In genomic region chr4:127881565-127881869, GRCh38 we compare ENCODE assay signal across 8 cellular contexts. TPM values are rescaled to one million over a fixed set of nuclear protein-coding genes. Genes with fewer than 3 reads are reported as not detected.
DNase-seq lines count a peak whose midpoint lies in the region; ATAC-seq, FAIRE-seq and TF ChIP-seq lines count a peak whose summit lies in the region.

No MANE protein-coding gene starts in this region.

- TF ChIP-seq CTCF in HepG2 (CRISPR knock-in tag; IDR thresholded peaks at IDR 0.05) (peak; percentile 72), upper lobe of left lung (IDR thresholded peaks at IDR 0.05) (no peak)

- H3K4me3 ChIP-seq in HepG2 (replicated peaks in 1 of 3; ENCODE audit: insufficient read depth in 1 of 3, low read depth in 2 of 3, low read length in 3 of 3) (peak overlapping the region; percentile 75 to 92 (median 90)), upper lobe of left lung (peak overlapping the region; percentile 73 to 89 (median 81))

- no peaks in the 10 kb centered on the region for H3K9me3 Mint-ChIP-seq in activated CD4-positive, alpha-beta T cell treated with anti-CD3 and anti-CD28 coated beads, Interleukin-2, amount 10 ng/mL, durations not matched to agents 7 days and 5 days
- H3K9me3 Mint-ChIP-seq in activated naive CD4-positive, alpha-beta T cell treated with anti-CD3 and anti-CD28 coated beads, Interleukin-2, amount 50 U/mL, for 72 hours = no peaks in the 10 kb centered on the region

- intact Hi-C loops in HepG2 (cut with micrococcal nuclease; ENCODE audit: unreplicated experiment) = loop anchor here (1.0 to 10.0 kb wide), 3 partner anchors 83 to 184 kb away; partner anchors contain the start of genes ABHD18, HSPA4L and MFSD8

- TF ChIP-seq RAD21 in HepG2 (CRISPR knock-in tag; IDR thresholded peaks at IDR 0.05) = no peak

- H3K27ac Mint-ChIP-seq in activated CD4-positive, alpha-beta T cell treated with anti-CD3 and anti-CD28 coated beads, Interleukin-2, amount 10 ng/mL, durations not matched to agents 7 days and 5 days = peak overlapping the region; percentile 95
- peak overlapping the region; percentile 96 to 99 for H3K27ac Mint-ChIP-seq in activated naive CD4-positive, alpha-beta T cell treated with anti-CD3 and anti-CD28 coated beads, Interleukin-2, amount 50 U/mL, for 72 hours

- no peaks in the 10 kb centered on the region for H3K27me3 Mint-ChIP-seq in activated CD4-positive, alpha-beta T cell treated with anti-CD3 and anti-CD28 coated beads, Interleukin-2, amount 10 ng/mL, durations not matched to agents 7 days and 5 days

- peaks cover 39% of the 10 kb centered on the region for H3K36me3 Mint-ChIP-seq in activated CD4-positive, alpha-beta T cell treated with anti-CD3 and anti-CD28 coated beads, Interleukin-2, amount 10 ng/mL, durations not matched to agents 7 days and 5 days (ENCODE audit: low read depth)
- H3K36me3 Mint-ChIP-seq in activated naive CD4-positive, alpha-beta T cell treated with anti-CD3 and anti-CD28 coated beads, Interleukin-2, amount 50 U/mL, for 72 hours = peaks cover 28 to 36% of the 10 kb centered on the region in 2 donors

- 4% methylated on average over 6 of the region's 7 CpGs for WGBS in HepG2 (ENCODE audit: low lambda C conversion rate)
- WGBS in upper lobe of left lung, 2 donors = 1% methylated on average over 7 of the region's 7 CpGs

- no peaks in the 10 kb centered on the region for H3K9me3 ChIP-seq in HepG2 (ENCODE audit: low read length)
- H3K9me3 ChIP-seq in upper lobe of left lung = no peaks in the 10 kb centered on the region

- peaks cover 22% of the 10 kb centered on the region for H3K4me1 ChIP-seq in HepG2 (ENCODE audit: insufficient read depth, low read length)
- peaks cover 8 to 13% (median 10%) of the 10 kb centered on the region in 4 donors for H3K4me1 ChIP-seq in upper lobe of left lung

- H3K4me1 Mint-ChIP-seq in activated CD4-positive, alpha-beta T cell treated with anti-CD3 and anti-CD28 coated beads, Interleukin-2, amount 10 ng/mL, durations not matched to agents 7 days and 5 days = peaks cover 54% of the 10 kb centered on the region

- TF ChIP-seq POLR2A in HepG2 (IDR thresholded peaks at IDR 0.05; ENCODE audit: insufficient read depth in 1 of 2, low read depth in 2 of 2, low read length in 2 of 2) (peak; percentile 30 to 54; a peak in 2 of 4 replicates), upper lobe of left lung (IDR thresholded peaks at IDR 0.05) (no peak)

- H3K27ac ChIP-seq in HepG2 (ENCODE audit: extremely low read length, insufficient read depth, low read length) = peak overlapping the region; percentile 86
- H3K27ac ChIP-seq in upper lobe of left lung = peak overlapping the region in 1 of 4 donors; percentile 85

- peak; percentile 57 for FAIRE-seq in HepG2 (lab: Jason Lieb, UNC)

- TF ChIP-seq EP300 in HepG2 (IDR thresholded peaks at IDR 0.05; ENCODE audit: low read depth in 2 of 2, low read length in 2 of 2) (no peak), HepG2 (CRISPR knock-in tag; IDR thresholded peaks at IDR 0.05; ENCODE audit: borderline replicate concordance) (no peak), upper lobe of left lung (IDR thresholded peaks at IDR 0.05) (no peak)

- CTCF ChIA-PET in activated CD4-positive, alpha-beta T cell treated with anti-CD3 and anti-CD28 coated beads, Interleukin-2, amount 10 ng/mL, durations not matched to agents 7 days and 5 days (lab: Charles Lee) = no interaction called here
- CTCF ChIA-PET in HepG2 (lab: Yijun Ruan, JAX; ENCODE audit: low intra/inter-chr PET ratio, low total read pairs) = no interaction called here

- peak overlapping the region; percentile 68 for H2AFZ ChIP-seq in HepG2 (ENCODE audit: low read length)

- H3K4me3 Mint-ChIP-seq in activated CD4-positive, alpha-beta T cell treated with anti-CD3 and anti-CD28 coated beads, Interleukin-2, amount 10 ng/mL, durations not matched to agents 7 days and 5 days = peak overlapping the region; percentile 86

- H3K27me3 ChIP-seq in HepG2 (ENCODE audit: control insufficient read depth in 1 of 2, insufficient read depth in 2 of 2, low read length in 2 of 2) = no peaks in the 10 kb centered on the region
- no peaks in the 10 kb centered on the region for H3K27me3 ChIP-seq in upper lobe of left lung

- BruUV-seq in HepG2 (replicated peaks; lab: Mats Ljungman, UMichigan) = no TSS peak

- peak overlapping the region; percentile 83 for H3K4me2 ChIP-seq in HepG2 (ENCODE audit: low read depth, low read length)

- peak overlapping the region; percentile 88 for H3K9ac ChIP-seq in HepG2 (ENCODE audit: insufficient read depth, low read depth, low read length)

- in situ Hi-C loops in HepG2 (cut with HindIII; ENCODE audit: extremely low pct_ligation_motif_present, low pct_unique_long_range_greater_than_20kb) = no loop called here

- POLR2A ChIA-PET in activated CD4-positive, alpha-beta T cell treated with anti-CD3 and anti-CD28 coated beads, Interleukin-2, amount 10 ng/mL, durations not matched to agents 7 days and 5 days (lab: Charles Lee) = no interaction called here
- POLR2A ChIA-PET in HepG2 (lab: Yijun Ruan, JAX) = interaction anchor here (1.0 to 1.7 kb wide), 4 partner anchors 9 to 180 kb away, joined by 4 to 15 read pairs (median 7); partner anchors contain the start of genes ABHD18, LARP1B and MFSD8

- DNase-seq in activated CD4-positive, alpha-beta T cell treated with anti-CD3 and anti-CD28 coated beads, Interleukin-2, amount 10 ng/mL, durations not matched to agents 7 days and 5 days = no peak
- DNase-seq in activated CD4-positive, alpha-beta T cell treated with anti-CD3 and anti-CD28 coated beads for 1 hour = no peak
- DNase-seq in activated naive CD4-positive, alpha-beta T cell treated with anti-CD3 and anti-CD28 coated beads, Interleukin-2, amount 50 U/mL, for 72 hours (ENCODE audit: low spot score in 2 of 2) = no peak
- DNase-seq in HepG2 (ENCODE audit: low spot score) (no peak), upper lobe of left lung (no peak), SIG-M5 (lab: John Stamatoyannopoulos, UW) (no peak)
- DNase-seq in stimulated activated CD4-positive, alpha-beta T cell treated with anti-CD3 and anti-CD28 coated beads, Interleukin-4, amount 100 ng/mL, for 24 hours = no peak

- peaks cover 15% of the 10 kb centered on the region for H3K79me2 ChIP-seq in HepG2 (ENCODE audit: insufficient read depth, low read length)

- H3K36me3 ChIP-seq in HepG2 (replicated peaks in 1 of 2; ENCODE audit: control insufficient read depth in 1 of 2, insufficient read depth in 2 of 2, low read length in 2 of 2) (peaks cover 2 to 10% of the 10 kb centered on the region in 2 experiments; a peak in 2 of 5 replicates), upper lobe of left lung (no peaks in the 10 kb centered on the region)

- H4K20me1 ChIP-seq in HepG2 (ENCODE audit: insufficient read depth, low read length) = no peaks in the 10 kb centered on the region

- ATAC-seq in HG03066 (IDR thresholded peaks at IDR 0.05; ENCODE audit: low read depth, unreplicated experiment) = peak; percentile 42
- ATAC-seq in activated naive CD4-positive, alpha-beta T cell treated with anti-CD3 and anti-CD28 coated beads, Interleukin-2, amount 50 U/mL, for 72 hours = peak in 1 of 2 donors; percentile 30
- ATAC-seq in HepG2 = no peak; the same call in 2 of the 3 replicates
- ATAC-seq in upper lobe of left lung (ENCODE audit: low FRiP score in 2 of 2) = peak in 1 of 2 donors; percentile 66

TF ChIP-seq in HepG2, 621 proteins besides CTCF, POLR2A, EP300 and RAD21 (continues in another document):
- no peak for TF ChIP-seq CC2D1A (CRISPR knock-in tag; IDR thresholded peaks at IDR 0.05)
- TF ChIP-seq FOXA1 (IDR thresholded peaks at IDR 0.05) = no peak
- TF ChIP-seq FOXA1 (CRISPR knock-in tag; IDR thresholded peaks at IDR 0.05) = peak; percentile 41; the same call in 1 of the 2 replicates
- no peak for TF ChIP-seq CHCHD3 (CRISPR knock-in tag; IDR thresholded peaks at IDR 0.05)
- no peak for TF ChIP-seq ZNF354B (CRISPR knock-in tag; IDR thresholded peaks at IDR 0.05)
- TF ChIP-seq ZNF567 (CRISPR knock-in tag; IDR thresholded peaks at IDR 0.05; ENCODE audit: borderline replicate concordance) = no peak
- peak; percentile 65; the same call in 1 of the 2 replicates for TF ChIP-seq DRAP1 (CRISPR knock-in tag; IDR thresholded peaks at IDR 0.05)

RNA-seq across cellular contexts. Expression of gene PLK4, which starts 0.8 kb away (rescaled TPM):
- 10 to 100 TPM; 51.3 to 61.4 TPM for total RNA-seq in activated CD4-positive, alpha-beta T cell treated with anti-CD3 and anti-CD28 coated beads, Interleukin-2, amount 10 ng/mL, durations not matched to agents 7 days and 5 days
- total RNA-seq in activated naive CD4-positive, alpha-beta T cell treated with anti-CD3 and anti-CD28 coated beads, Interleukin-2, amount 50 U/mL, for 72 hours = 10 to 100 TPM; 50.5 to 76.4 TPM
- total RNA-seq in HepG2 (2016; rRNA removed; fragmentation: Illumina TruSeq; extraction: Trizol) (46.1 and 52.4 TPM in 2 replicates), upper lobe of left lung (1 to 10 TPM; 1.3 to 5.2 (median 2.0) TPM)
- total RNA-seq in HepG2 (2016; cell fraction: cytosol; rRNA removed; fragmentation: Illumina TruSeq; extraction: Trizol; ENCODE audit: low read depth) = 4.0 and 4.8 TPM in 2 replicates
- 37.2 and 43.6 TPM in 2 replicates for total RNA-seq in HepG2 (2016; cell fraction: insoluble cytoplasmic fraction; rRNA removed; fragmentation: Illumina TruSeq; extraction: Trizol)
- 22.0 and 25.6 TPM in 2 replicates for total RNA-seq in HepG2 (2016; cell fraction: membrane; rRNA removed; fragmentation: Illumina TruSeq; extraction: Trizol)
- total RNA-seq in HepG2 (2016; cell fraction: nucleus; rRNA removed; fragmentation: Illumina TruSeq; extraction: Trizol) = 58.1 and 65.6 TPM in 2 replicates
- 11.1 and 22.4 TPM in 2 replicates for polyA plus RNA-seq in HepG2 (2011; rRNA removed)
- 4.5 and 5.7 TPM in 2 replicates for polyA plus RNA-seq in HepG2 (2011; cell fraction: cytosol; rRNA removed)
- polyA plus RNA-seq in HepG2 (2011; cell fraction: nucleus; rRNA removed) = 23.7 and 34.7 TPM in 2 replicates
- polyA plus RNA-seq in HepG2 (2012) = 6.6 and 14.8 TPM in 2 replicates
- 2.2 and 2.5 TPM in 2 replicates for polyA plus RNA-seq in HepG2 (2016; cell fraction: cytosol; fragmentation: Illumina TruSeq; extraction: Trizol; ENCODE audit: low read depth)
- polyA plus RNA-seq in HepG2 (2016; cell fraction: insoluble cytoplasmic fraction; fragmentation: Illumina TruSeq; extraction: Trizol; ENCODE audit: low read depth) = 37.8 and 41.1 TPM in 2 replicates
- 11.1 and 12.0 TPM in 2 replicates for polyA plus RNA-seq in HepG2 (2016; cell fraction: membrane; fragmentation: Illumina TruSeq; extraction: Trizol; ENCODE audit: low read depth)
- polyA plus RNA-seq in HepG2 (2016; cell fraction: nucleus; fragmentation: Illumina TruSeq; extraction: Trizol; ENCODE audit: insufficient read depth, low read depth) = 85.5 and 93.8 TPM in 2 replicates
- 10.6 and 11.4 TPM in 2 replicates for polyA minus RNA-seq in HepG2 (2011; rRNA and poly(A)+ RNA removed; ENCODE audit: low replicate concordance)
- 5.3 and 6.0 TPM in 2 replicates for polyA minus RNA-seq in HepG2 (2011; cell fraction: cytosol; rRNA and poly(A)+ RNA removed)
- 35.3 and 46.9 TPM in 2 replicates for polyA minus RNA-seq in HepG2 (2011; cell fraction: nucleus; rRNA and poly(A)+ RNA removed)

Comparison
In these comparisons a context has a peak if more than half of its experiments do, and no peak if none do; other contexts are left out.
1. POLR2A ChIP-seq: peak in HepG2 (2 of 2); none in upper lobe of left lung (0 of 4).